In genomic region chr19:44926245-44927077, GRCh38 we compare ENCODE assay signal across 7 cellular contexts. TPM values are rescaled to one million over a fixed set of nuclear protein-coding genes. Genes with fewer than 3 reads are reported as not detected.
DNase-seq lines count a peak whose midpoint lies in the region; ATAC-seq and TF ChIP-seq lines count a peak whose summit lies in the region.
"Not testable (repeated sequence)": the region's sequence is repeated elsewhere in the genome, so short reads cannot be mapped to it uniquely, and the experiment has no call there.
"Had no signal": no experiment of that assay in that cellular context is flagged by ENCODE, and none has a peak within 500 bp of the region (broad histone marks: within the 10 kb centered on the region; RNA-seq: fewer than 3 reads in every experiment).

No MANE protein-coding gene starts in this region.

- POLR2A ChIA-PET in HEK293T (lab: Yijun Ruan, JAX): interaction anchor here (1.3 to 1.5 kb wide), 2 partner anchors 12 to 28 kb away, joined by 3 to 4 read pairs; partner anchors contain the start of gene APOC1

- DNase-seq in HEK293T (ENCODE audit: extremely low spot score); T-helper 17 cell; chondrocyte (ENCODE audit: low spot score); hepatocyte (ENCODE audit: low spot score); neural crest cell (ENCODE audit: low read depth, low spot score); type B pancreatic cell (ENCODE audit: extremely low spot score, unreplicated experiment): not testable (repeated sequence)

- H3K27ac ChIP-seq in hepatocyte: peak overlapping the region; percentile 86

- H3K4me1 Mint-ChIP-seq in T-helper 17 cell: not testable (repeated sequence)
- peaks cover 23% of the 10 kb centered on the region for H3K4me1 Mint-ChIP-seq in chondrocyte (ENCODE audit: low read depth)
- peaks cover 12% of the 10 kb centered on the region for H3K4me1 Mint-ChIP-seq in neural crest cell
- peaks cover 11% of the 10 kb centered on the region for H3K4me1 Mint-ChIP-seq in type B pancreatic cell (ENCODE audit: unreplicated experiment)

- peak overlapping the region; percentile 57 for H3K4me2 ChIP-seq in hepatocyte

- H3K27ac Mint-ChIP-seq in T-helper 17 cell: peak overlapping the region; percentile 45
- H3K27ac Mint-ChIP-seq in chondrocyte (ENCODE audit: unreplicated experiment): peak overlapping the region; percentile 32
- peak overlapping the region; percentile 67 for H3K27ac Mint-ChIP-seq in neural crest cell (ENCODE audit: unreplicated experiment)
- peak overlapping the region; percentile 88 for H3K27ac Mint-ChIP-seq in type B pancreatic cell

- peak overlapping the region; percentile 58 for H3K4me3 Mint-ChIP-seq in T-helper 17 cell
- peak overlapping the region; percentile 56 for H3K4me3 Mint-ChIP-seq in chondrocyte (ENCODE audit: unreplicated experiment)
- H3K4me3 Mint-ChIP-seq in neural crest cell: not testable (repeated sequence)
- peak overlapping the region; percentile 80 for H3K4me3 Mint-ChIP-seq in type B pancreatic cell

- H3K4me1 ChIP-seq in hepatocyte (ENCODE audit: insufficient read depth): peaks cover 10% of the 10 kb centered on the region

- not testable (repeated sequence) for ATAC-seq in T-helper 17 cell

- H3K36me3 Mint-ChIP-seq in T-helper 17 cell (ENCODE audit: low read depth); chondrocyte (ENCODE audit: low read depth); neural crest cell (ENCODE audit: low read depth); type B pancreatic cell: not testable (repeated sequence)

- H2AFZ ChIP-seq in hepatocyte: not testable (repeated sequence)

- not testable (repeated sequence) for TF ChIP-seq CTCF in chondrocyte (IDR thresholded peaks at IDR 0.05); hepatocyte (IDR thresholded peaks at IDR 0.05; ENCODE audit: poor library complexity); neural crest cell (conservative IDR thresholded peaks at IDR 0.05); type B pancreatic cell (conservative IDR thresholded peaks at IDR 0.05)

- WGBS in hepatocyte (ENCODE audit: low lambda C conversion rate, missing lambda C conversion rate): 73% methylated on average over 13 of the region's 19 CpGs

- not testable (repeated sequence) for H3K36me3 ChIP-seq in hepatocyte (replicated peaks; ENCODE audit: insufficient read depth, low read depth)

- CTCF ChIA-PET in HEK293T (lab: Yijun Ruan, JAX): interaction anchor here (0.6 kb wide), 1 partner anchor 24 kb away, joined by 4 read pairs; no protein-coding TSS in a partner anchor

- H3K27me3 ChIP-seq in hepatocyte: not testable (repeated sequence)

- H3K27me3 Mint-ChIP-seq in T-helper 17 cell: peaks cover 24% of the 10 kb centered on the region
- not testable (repeated sequence) for H3K27me3 Mint-ChIP-seq in chondrocyte (ENCODE audit: low read depth); neural crest cell (ENCODE audit: low read depth); type B pancreatic cell

- H3K4me3 ChIP-seq in hepatocyte: not testable (repeated sequence)

- not testable (repeated sequence) for H3K9me3 Mint-ChIP-seq in chondrocyte (ENCODE audit: low read depth); neural crest cell; type B pancreatic cell

- not testable (repeated sequence) for H4K20me1 ChIP-seq in hepatocyte (ENCODE audit: insufficient read depth, poor library complexity, severe bottlenecking)

- H3K9me2 ChIP-seq in hepatocyte (replicated peaks; ENCODE audit: insufficient read depth): not testable (repeated sequence)

- H3K9me3 ChIP-seq in T-helper 17 cell (ENCODE audit: control insufficient read depth, low read length, poor library complexity, severe bottlenecking); hepatocyte (ENCODE audit: low read depth): not testable (repeated sequence)

- not testable (repeated sequence) for H3K79me2 ChIP-seq in hepatocyte

TF ChIP-seq in HEK293T, 16 proteins besides CTCF, POLR2A, EP300 and RAD21:
- peak; percentile 38; the same call in 1 of the 2 replicates for TF ChIP-seq L3MBTL2 (conservative IDR thresholded peaks at IDR 0.05)
TF ChIP-seq in HEK293T: peak in this region for 1; not testable (repeated sequence) for 15.

RNA-seq across cellular contexts. Expression of gene APOC1, which starts 12.1 kb away (rescaled TPM):
- total RNA-seq in T-helper 17 cell: not detected
- 2.2 to 6.9 TPM in 2 of 3 replicates, not detected in the other for total RNA-seq in chondrocyte
- total RNA-seq in hepatocyte: 330 and 390 TPM in 2 replicates
- polyA plus RNA-seq in hepatocyte: 395 and 606 TPM in 2 replicates
- total RNA-seq in neural crest cell: 24.9 and 25.4 TPM in 2 replicates
- total RNA-seq in type B pancreatic cell (ENCODE audit: low replicate concordance): 76.3 and 145 TPM in 2 replicates

RNA-seq across cellular contexts. Expression of gene APOC4, which starts 15.6 kb away (rescaled TPM):
- total RNA-seq in T-helper 17 cell (not detected), chondrocyte (not detected in 3 replicates), hepatocyte (not detected in 2 replicates), neural crest cell (not detected in 2 replicates), type B pancreatic cell (ENCODE audit: low replicate concordance) (not detected in 2 replicates)
- polyA plus RNA-seq in hepatocyte: 1.1 TPM in 1 of 2 replicates, not detected in the other
- total RNA-seq: ascending aorta had no signal

RNA-seq across cellular contexts. Expression of gene APOC2, which starts 19.4 kb away (rescaled TPM):
- total RNA-seq in T-helper 17 cell: not detected
- total RNA-seq in chondrocyte: not detected in 3 replicates
- 435 and 454 TPM in 2 replicates for total RNA-seq in hepatocyte
- polyA plus RNA-seq in hepatocyte: 603 and 827 TPM in 2 replicates
- not detected in 2 replicates for total RNA-seq in neural crest cell
- total RNA-seq in type B pancreatic cell (ENCODE audit: low replicate concordance): 0.98 TPM in 1 of 2 replicates, not detected in the other
- total RNA-seq: ascending aorta had no signal

RNA-seq across cellular contexts. Expression of gene APOE, which starts 20.9 kb away (rescaled TPM):
- total RNA-seq in T-helper 17 cell (1 to 10 TPM; 1.3 to 2.0 TPM), chondrocyte (47.1 to 178 TPM (median 170 TPM) in 3 replicates), hepatocyte (3,920 and 3,946 TPM in 2 replicates), neural crest cell (12.2 and 13.1 TPM in 2 replicates), type B pancreatic cell (ENCODE audit: low replicate concordance) (168 and 209 TPM in 2 replicates)
- 3,558 and 4,019 TPM in 2 replicates for polyA plus RNA-seq in hepatocyte

RNA-seq across cellular contexts. Expression of gene CLPTM1, which starts 28.7 kb away (rescaled TPM):
- total RNA-seq in T-helper 17 cell (10 to 100 TPM; 76.7 to 78.4 TPM), chondrocyte (91.4 to 122 TPM (median 96.3 TPM) in 3 replicates), hepatocyte (41.0 and 49.1 TPM in 2 replicates), neural crest cell (89.9 and 93.2 TPM in 2 replicates), type B pancreatic cell (ENCODE audit: low replicate concordance) (102 and 104 TPM in 2 replicates)
- polyA plus RNA-seq in hepatocyte: 89.7 and 93.1 TPM in 2 replicates

Comparison
In these comparisons a context has a peak if more than half of its experiments do, and no peak if none do; other contexts are left out.
1. H3K27ac Mint-ChIP-seq: peak in every context shown above with its lines; median percentile 88 in type B pancreatic cell; 67 in neural crest cell; 45 in T-helper 17 cell; 32 in chondrocyte.
2. RNA of gene APOC2, which starts 19.4 kb away (total RNA-seq): 435 to 454 TPM in hepatocyte; 0.98 TPM in type B pancreatic cell, not detected in neural crest cell, not detected in T-helper 17 cell and not detected in chondrocyte; every median in the first group is over 100 times any median in the second.